Comparison of ENCODE assay signal across 8 cellular contexts in genomic region chr6:152637422-152638047, GRCh38. TPM values are rescaled to one million over a fixed set of nuclear protein-coding genes. Genes with fewer than 3 reads are reported as not detected.
DNase-seq lines count a peak whose midpoint lies in the region; ATAC-seq and TF ChIP-seq lines count a peak whose summit lies in the region.

No MANE protein-coding gene starts in this region.

- H3K4me3 ChIP-seq in WERI-Rb-1 (ENCODE audit: low read depth, low read length), result peak overlapping the region; percentile 43
- peak overlapping the region; percentile 80 for H3K4me3 ChIP-seq in left ventricle myocardium inferior

- intact Hi-C loops in left ventricle myocardium inferior (cut with micrococcal nuclease), result no loop called here

- no peak for TF ChIP-seq CTCF in WERI-Rb-1 (IDR thresholded peaks at IDR 0.05; ENCODE audit: low read depth, low read length)
- no peak for TF ChIP-seq CTCF in left ventricle myocardium inferior (IDR thresholded peaks at IDR 0.05; ENCODE audit: borderline replicate concordance)
- TF ChIP-seq CTCF in progenitor cell of endocrine pancreas (IDR thresholded peaks at IDR 0.05; ENCODE audit: unreplicated experiment), result no peak

- DNase-seq in EH (ENCODE audit: low read depth) (peak; percentile 35), WERI-Rb-1 (no peak), left ventricle myocardium inferior (no peak), progenitor cell of endocrine pancreas (ENCODE audit: low spot score, unreplicated experiment) (no peak), DMS79 treated with DMSO at 0.1 percent for 48 hours (lab: John Stamatoyannopoulos, UW) (no peak), NCI-H128 (lab: John Stamatoyannopoulos, UW; ENCODE audit: unreplicated experiment) (no peak)
- DNase-seq in stimulated activated CD4-positive, alpha-beta T cell treated with anti-CD3 and anti-CD28 coated beads, Interleukin-4, amount 100 ng/mL, for 4 hours, result no peak

- H3K9me3 ChIP-seq in WERI-Rb-1 (ENCODE audit: severe bottlenecking), result no peaks in the 10 kb centered on the region
- H3K9me3 ChIP-seq in left ventricle myocardium inferior (replicated peaks), result no peaks in the 10 kb centered on the region

- H3K9me3 Mint-ChIP-seq in progenitor cell of endocrine pancreas (ENCODE audit: low read depth), result no peaks in the 10 kb centered on the region

- no peak for ATAC-seq in HG03521 (IDR thresholded peaks at IDR 0.05; ENCODE audit: unreplicated experiment)

- H3K36me3 Mint-ChIP-seq in progenitor cell of endocrine pancreas (ENCODE audit: insufficient read depth), result no peaks in the 10 kb centered on the region

- H3K27ac Mint-ChIP-seq in progenitor cell of endocrine pancreas, result no peak overlapping the region

- peaks cover 36% of the 10 kb centered on the region for H3K4me1 ChIP-seq in left ventricle myocardium inferior

- no peak overlapping the region for H3K27ac ChIP-seq in WERI-Rb-1
- peak overlapping the region; percentile 91 for H3K27ac ChIP-seq in left ventricle myocardium inferior (replicated peaks)

- peaks cover 30% of the 10 kb centered on the region for H3K27me3 ChIP-seq in WERI-Rb-1 (ENCODE audit: insufficient read depth, low read depth, severe bottlenecking)
- peaks cover 13% of the 10 kb centered on the region for H3K27me3 ChIP-seq in left ventricle myocardium inferior (ENCODE audit: low read depth)

- H3K36me3 ChIP-seq in WERI-Rb-1 (no peaks in the 10 kb centered on the region), left ventricle myocardium inferior (no peaks in the 10 kb centered on the region)

- H3K27me3 Mint-ChIP-seq in progenitor cell of endocrine pancreas, result peaks cover 63% of the 10 kb centered on the region

- H3K4me3 Mint-ChIP-seq in progenitor cell of endocrine pancreas (ENCODE audit: low read depth), result peak overlapping the region; percentile 60

- H3K4me1 Mint-ChIP-seq in progenitor cell of endocrine pancreas (ENCODE audit: low read depth), result peaks cover 10% of the 10 kb centered on the region

RNA-seq across cellular contexts. Expression of gene SYNE1, which starts 0.4 kb away (rescaled TPM):
- 105 TPM for total RNA-seq in left ventricle myocardium inferior
- total RNA-seq in progenitor cell of endocrine pancreas, result 43.8 and 58.8 TPM in 2 replicates
